1 cellular context compared by ENCODE assay signal in the genomic region with DNA sequence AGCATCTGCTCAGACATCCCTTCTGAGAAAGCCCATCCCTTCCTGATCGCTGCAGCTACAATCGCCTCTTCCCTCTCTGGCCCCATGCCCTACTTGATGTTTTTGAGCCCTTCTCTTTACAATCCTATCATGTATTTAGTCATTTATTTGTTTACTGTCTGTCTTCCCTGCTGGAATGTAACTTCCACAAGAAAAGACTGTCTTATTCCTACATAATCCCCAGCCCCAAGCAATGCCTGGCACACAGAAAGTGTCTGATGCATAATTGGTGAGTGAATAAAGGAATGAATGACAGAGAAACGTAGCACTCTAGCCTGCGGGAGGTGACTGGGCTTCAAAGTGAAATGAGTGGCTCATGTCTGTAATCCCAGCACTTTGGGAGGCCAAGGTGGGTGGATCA.
TF ChIP-seq lines count a peak whose summit lies in the region.

No MANE protein-coding gene starts in this region.

TF ChIP-seq in IMR-90, 13 proteins besides CTCF, POLR2A, EP300 and RAD21 (continued from another document):
- TF ChIP-seq MAFK (IDR thresholded peaks at IDR 0.05; ENCODE audit: low read depth, low read length): no peak
- no peak for TF ChIP-seq NFE2L2 (IDR thresholded peaks at IDR 0.05; ENCODE audit: low read depth, low read length)
- no peak for TF ChIP-seq RFX5 (IDR thresholded peaks at IDR 0.05; ENCODE audit: low read depth, low read length)
- TF ChIP-seq, protein P1, sequence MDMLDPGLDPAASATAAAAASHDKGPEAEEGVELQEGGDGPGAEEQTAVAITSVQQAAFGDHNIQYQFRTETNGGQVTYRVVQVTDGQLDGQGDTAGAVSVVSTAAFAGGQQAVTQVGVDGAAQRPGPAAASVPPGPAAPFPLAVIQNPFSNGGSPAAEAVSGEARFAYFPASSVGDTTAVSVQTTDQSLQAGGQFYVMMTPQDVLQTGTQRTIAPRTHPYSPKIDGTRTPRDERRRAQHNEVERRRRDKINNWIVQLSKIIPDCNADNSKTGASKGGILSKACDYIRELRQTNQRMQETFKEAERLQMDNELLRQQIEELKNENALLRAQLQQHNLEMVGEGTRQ (IDR thresholded peaks at IDR 0.05; ENCODE audit: low read depth, low read length): no peak
- TF ChIP-seq CEBPB (IDR thresholded peaks at IDR 0.05; ENCODE audit: low read depth, low read length): no peak
- TF ChIP-seq CHD1 (IDR thresholded peaks at IDR 0.05; ENCODE audit: low read depth, low read length): no peak
- TF ChIP-seq, protein P2, sequence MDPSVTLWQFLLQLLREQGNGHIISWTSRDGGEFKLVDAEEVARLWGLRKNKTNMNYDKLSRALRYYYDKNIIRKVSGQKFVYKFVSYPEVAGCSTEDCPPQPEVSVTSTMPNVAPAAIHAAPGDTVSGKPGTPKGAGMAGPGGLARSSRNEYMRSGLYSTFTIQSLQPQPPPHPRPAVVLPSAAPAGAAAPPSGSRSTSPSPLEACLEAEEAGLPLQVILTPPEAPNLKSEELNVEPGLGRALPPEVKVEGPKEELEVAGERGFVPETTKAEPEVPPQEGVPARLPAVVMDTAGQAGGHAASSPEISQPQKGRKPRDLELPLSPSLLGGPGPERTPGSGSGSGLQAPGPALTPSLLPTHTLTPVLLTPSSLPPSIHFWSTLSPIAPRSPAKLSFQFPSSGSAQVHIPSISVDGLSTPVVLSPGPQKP (IDR thresholded peaks at IDR 0.05; ENCODE audit: borderline replicate concordance, low read depth, low read length): no peak
- TF ChIP-seq MAZ (IDR thresholded peaks at IDR 0.05; ENCODE audit: borderline replicate concordance, low read depth, low read length): no peak
- no peak for TF ChIP-seq RCOR1 (IDR thresholded peaks at IDR 0.05; ENCODE audit: insufficient replicate concordance, low read length)
- no peak for TF ChIP-seq BHLHE40 (IDR thresholded peaks at IDR 0.05; ENCODE audit: low read depth, low read length)
- no peak for TF ChIP-seq FOS (IDR thresholded peaks at IDR 0.05; ENCODE audit: low read depth, low read length)
TF ChIP-seq in IMR-90: peak in this region for 0.
